ENCODE assay signal across 22 cellular contexts in the genomic region with DNA sequence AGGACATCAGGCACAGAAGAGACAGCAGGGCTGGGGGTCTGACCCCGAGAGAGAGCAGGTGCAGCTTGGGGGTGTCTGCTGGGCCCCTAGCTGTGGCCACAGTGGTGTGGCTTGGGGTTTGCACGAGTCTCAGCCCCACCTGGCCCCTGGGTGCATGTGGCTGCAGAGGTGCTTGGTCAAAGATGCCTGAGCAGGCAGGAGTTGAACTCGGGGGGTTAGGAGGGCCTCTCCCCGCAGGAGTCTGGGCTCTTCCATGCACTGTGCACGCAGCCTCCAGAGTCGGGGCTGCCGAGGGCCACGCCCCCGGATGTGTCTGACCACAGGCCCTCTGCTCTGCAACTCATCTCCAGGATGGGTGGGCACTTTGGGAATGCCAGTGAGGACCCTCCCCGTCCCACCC.
A peak's percentile ranks its signal among the peaks of the same experiment; 100 is the strongest.
DNase-seq lines count a peak whose midpoint lies in the region; ATAC-seq and TF ChIP-seq lines count a peak whose summit lies in the region.
"Had no signal": no experiment of that assay in that cellular context is flagged by ENCODE, and none has a peak within 500 bp of the region (broad histone marks: within the 10 kb centered on the region; RNA-seq: fewer than 3 reads in every experiment).

No MANE protein-coding gene starts in this region.

- H3K27me3 ChIP-seq in right cardiac atrium (ENCODE audit: control insufficient read depth, insufficient read depth) = no peaks in the 10 kb centered on the region
- no peaks in the 10 kb centered on the region for H3K27me3 ChIP-seq in endodermal cell (ENCODE audit: control insufficient read depth, insufficient read depth, low read length, poor library complexity, severe bottlenecking)
- H3K27me3 ChIP-seq in lower lobe of right lung (ENCODE audit: low read depth) = no peaks in the 10 kb centered on the region
- H3K27me3 ChIP-seq: MG63 had no signal

- no peak for ATAC-seq in right cardiac atrium
- ATAC-seq in lower lobe of right lung = no peak
- ATAC-seq: HCT116 had no signal

- H3K9me3 ChIP-seq in right cardiac atrium (ENCODE audit: control insufficient read depth, low read length) (no peaks in the 10 kb centered on the region), HEK293 (ENCODE audit: control insufficient read depth, insufficient read depth, low read depth, low read length) (no peaks in the 10 kb centered on the region), endodermal cell (ENCODE audit: control insufficient read depth, low read length) (peaks cover 17% of the 10 kb centered on the region), lower lobe of right lung (no peaks in the 10 kb centered on the region)
- H3K9me3 ChIP-seq: MG63 had no signal

- no peaks in the 10 kb centered on the region for H3K4me1 ChIP-seq in right cardiac atrium (ENCODE audit: control insufficient read depth, insufficient read depth, low read length)
- no peaks in the 10 kb centered on the region for H3K4me1 ChIP-seq in HEK293 (ENCODE audit: control insufficient read depth, insufficient read depth, low read length)
- H3K4me1 ChIP-seq in endodermal cell (ENCODE audit: control insufficient read depth, insufficient read depth, low read length) = no peaks in the 10 kb centered on the region
- H3K4me1 ChIP-seq in lower lobe of right lung = peaks cover 9% of the 10 kb centered on the region

- POLR2A ChIA-PET in HEK293 (lab: Yijun Ruan, JAX) = no interaction called here
- POLR2A ChIA-PET in HEK293T (lab: Yijun Ruan, JAX) = no interaction called here

- peaks cover 64% of the 10 kb centered on the region for H3K36me3 Mint-ChIP-seq in endodermal cell (ENCODE audit: low read depth)

- 86% methylated on average over 10 of the region's 10 CpGs for WGBS in right cardiac atrium
- WGBS in endodermal cell (ENCODE audit: insufficient coverage in 1 of 2, insufficient read length in 1 of 2), 2 experiments = 88 to 92% methylated on average over 2 to 10 of the region's 10 CpGs

- in situ Hi-C loops in GM13977 (cut with MboI; ENCODE audit: low pct_unique_long_range_greater_than_20kb, low sequenced_read_pairs, unreplicated experiment) = no loop called here

- peak; percentile 63 for DNase-seq in cardiac septum (ENCODE audit: low spot score)
- no peak for DNase-seq in right cardiac atrium
- DNase-seq in endodermal cell = peak; percentile 30
- DNase-seq in lower lobe of right lung = peak; percentile 34
- no peak for DNase-seq in NCI-H1436 (lab: John Stamatoyannopoulos, UW)
- DNase-seq in HEK293T (ENCODE audit: extremely low spot score) = no peak
- no peak for DNase-seq in GM13977 (ENCODE audit: low spot score)
- DNase-seq: DMS153, DND-41, IMR-90, KG1, MG63, NCI-H1105 treated with DMSO at 0.1 percent for 48 hours, NCI-H2029, NCI-H446, NCI-H524 treated with DMSO at 0.1 percent for 48 hours, NCI-H774, RPMI8226, SIG-M5 had no signal

- TF ChIP-seq CTCF in HEK293 (tag by site-specific recombination; IDR thresholded peaks at IDR 0.05) (no peak), endodermal cell (conservative IDR thresholded peaks at IDR 0.05) (no peak), lower lobe of right lung (IDR thresholded peaks at IDR 0.05) (no peak), GM13977 (IDR thresholded peaks at IDR 0.05; ENCODE audit: extremely low read depth, insufficient read depth, missing control alignments) (no peak)

- no peak overlapping the region for H3K27ac Mint-ChIP-seq in endodermal cell

- no peaks in the 10 kb centered on the region for H3K27me3 Mint-ChIP-seq in endodermal cell (ENCODE audit: insufficient read depth)

- H3K4me3 Mint-ChIP-seq in endodermal cell = no peak overlapping the region

- no peak overlapping the region for H3K4me3 ChIP-seq in right cardiac atrium (ENCODE audit: low read length)
- no peak overlapping the region for H3K4me3 ChIP-seq in HEK293 (ENCODE audit: low read depth, low read length)
- no peak overlapping the region for H3K4me3 ChIP-seq in endodermal cell (ENCODE audit: low read length)
- H3K4me3 ChIP-seq in lower lobe of right lung = no peak overlapping the region
- H3K4me3 ChIP-seq: MG63, SK-N-MC had no signal

- H3K9ac ChIP-seq in endodermal cell (ENCODE audit: extremely low read depth, low read length, poor library complexity, severe bottlenecking) = no peak overlapping the region

- H3K9me3 Mint-ChIP-seq in endodermal cell = peaks cover 12% of the 10 kb centered on the region

- H3K27ac ChIP-seq in right cardiac atrium (ENCODE audit: low read length) = no peak overlapping the region
- H3K27ac ChIP-seq in HEK293 (ENCODE audit: extremely low read depth, low read depth, low read length) = no peak overlapping the region
- no peak overlapping the region for H3K27ac ChIP-seq in endodermal cell (ENCODE audit: low read depth, low read length)
- no peak overlapping the region for H3K27ac ChIP-seq in lower lobe of right lung
- H3K27ac ChIP-seq: SK-N-MC had no signal

- peaks cover 0 to 13% of the 10 kb centered on the region in 2 experiments; a peak in 1 of 3 replicates for H3K36me3 ChIP-seq in HEK293 (ENCODE audit: control insufficient read depth in 2 of 2, insufficient read depth in 1 of 2, low read length in 2 of 2)
- peaks cover 78% of the 10 kb centered on the region for H3K36me3 ChIP-seq in endodermal cell (ENCODE audit: control insufficient read depth, insufficient read depth, low read length)
- peaks cover 82% of the 10 kb centered on the region for H3K36me3 ChIP-seq in lower lobe of right lung
- H3K36me3 ChIP-seq: MG63 had no signal

- CTCF ChIA-PET in HEK293 (lab: Yijun Ruan, JAX) = no interaction called here
- CTCF ChIA-PET in HEK293T (lab: Yijun Ruan, JAX) = no interaction called here

- intact Hi-C loops in cardiac septum (cut with DNase I) = loop anchor here (10.0 kb wide), 1 partner anchor 1403 kb away; no protein-coding TSS in a partner anchor
- intact Hi-C loops in right cardiac atrium (cut with DNase I) = loop anchor here in 1 of 4 donors (10.0 kb wide), 1 partner anchor 233 kb away; no protein-coding TSS in a partner anchor
- intact Hi-C loops in lower lobe of right lung (cut with DNase I) = no loop called here

- no peaks in the 10 kb centered on the region for H3K4me1 Mint-ChIP-seq in endodermal cell

TF ChIP-seq in HEK293, 187 proteins besides CTCF, POLR2A, EP300 and RAD21 (continues in another document):
- TF ChIP-seq GLIS2 (tag by site-specific recombination; IDR thresholded peaks at IDR 0.05) = peak; percentile 30; the same call in 1 of the 2 replicates
- no peak for TF ChIP-seq ZNF302 (tag by site-specific recombination; IDR thresholded peaks at IDR 0.05; ENCODE audit: low read depth)
- TF ChIP-seq, protein P1, sequence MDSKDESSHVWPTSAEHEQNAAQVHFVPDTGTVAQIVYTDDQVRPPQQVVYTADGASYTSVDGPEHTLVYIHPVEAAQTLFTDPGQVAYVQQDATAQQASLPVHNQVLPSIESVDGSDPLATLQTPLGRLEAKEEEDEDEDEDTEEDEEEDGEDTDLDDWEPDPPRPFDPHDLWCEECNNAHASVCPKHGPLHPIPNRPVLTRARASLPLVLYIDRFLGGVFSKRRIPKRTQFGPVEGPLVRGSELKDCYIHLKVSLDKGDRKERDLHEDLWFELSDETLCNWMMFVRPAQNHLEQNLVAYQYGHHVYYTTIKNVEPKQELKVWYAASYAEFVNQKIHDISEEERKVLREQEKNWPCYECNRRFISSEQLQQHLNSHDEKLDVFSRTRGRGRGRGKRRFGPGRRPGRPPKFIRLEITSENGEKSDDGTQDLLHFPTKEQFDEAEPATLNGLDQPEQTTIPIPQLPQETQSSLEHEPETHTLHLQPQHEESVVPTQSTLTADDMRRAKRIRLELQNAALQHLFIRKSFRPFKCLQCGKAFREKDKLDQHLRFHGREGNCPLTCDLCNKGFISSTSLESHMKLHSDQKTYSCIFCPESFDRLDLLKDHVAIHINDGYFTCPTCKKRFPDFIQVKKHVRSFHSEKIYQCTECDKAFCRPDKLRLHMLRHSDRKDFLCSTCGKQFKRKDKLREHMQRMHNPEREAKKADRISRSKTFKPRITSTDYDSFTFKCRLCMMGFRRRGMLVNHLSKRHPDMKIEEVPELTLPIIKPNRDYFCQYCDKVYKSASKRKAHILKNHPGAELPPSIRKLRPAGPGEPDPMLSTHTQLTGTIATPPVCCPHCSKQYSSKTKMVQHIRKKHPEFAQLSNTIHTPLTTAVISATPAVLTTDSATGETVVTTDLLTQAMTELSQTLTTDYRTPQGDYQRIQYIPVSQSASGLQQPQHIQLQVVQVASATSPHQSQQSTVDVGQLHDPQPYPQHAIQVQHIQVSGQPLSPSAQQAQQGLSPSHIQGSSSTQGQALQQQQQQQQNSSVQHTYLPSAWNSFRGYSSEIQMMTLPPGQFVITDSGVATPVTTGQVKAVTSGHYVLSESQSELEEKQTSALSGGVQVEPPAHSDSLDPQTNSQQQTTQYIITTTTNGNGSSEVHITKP (tag by site-specific recombination; IDR thresholded peaks at IDR 0.05) = no peak

TF ChIP-seq in HEK293T, 16 proteins besides CTCF, POLR2A, EP300 and RAD21:
- TF ChIP-seq ELF4 (IDR thresholded peaks at IDR 0.05) (no peak), NFRKB (IDR thresholded peaks at IDR 0.05) (no peak), SUZ12 (IDR thresholded peaks at IDR 0.05) (no peak), TARDBP (IDR thresholded peaks at IDR 0.05) (no peak), HDGF (IDR thresholded peaks at IDR 0.05; ENCODE audit: borderline replicate concordance) (no peak), L3MBTL2 (conservative IDR thresholded peaks at IDR 0.05) (no peak), LEF1 (IDR thresholded peaks at IDR 0.05; ENCODE audit: borderline replicate concordance) (no peak), FOXA1 (IDR thresholded peaks at IDR 0.05) (no peak), FOXK2 (IDR thresholded peaks at IDR 0.05) (no peak), ARNT (IDR thresholded peaks at IDR 0.05) (no peak), CTBP1 (IDR thresholded peaks at IDR 0.05; ENCODE audit: borderline replicate concordance) (no peak), SP1 (IDR thresholded peaks at IDR 0.05) (no peak), ZNF384 (IDR thresholded peaks at IDR 0.05) (no peak), BHLHE40 (IDR thresholded peaks at IDR 0.05; ENCODE audit: borderline replicate concordance) (no peak), FOXM1 (IDR thresholded peaks at IDR 0.05; ENCODE audit: borderline replicate concordance) (no peak)
- TF ChIP-seq, protein P2, sequence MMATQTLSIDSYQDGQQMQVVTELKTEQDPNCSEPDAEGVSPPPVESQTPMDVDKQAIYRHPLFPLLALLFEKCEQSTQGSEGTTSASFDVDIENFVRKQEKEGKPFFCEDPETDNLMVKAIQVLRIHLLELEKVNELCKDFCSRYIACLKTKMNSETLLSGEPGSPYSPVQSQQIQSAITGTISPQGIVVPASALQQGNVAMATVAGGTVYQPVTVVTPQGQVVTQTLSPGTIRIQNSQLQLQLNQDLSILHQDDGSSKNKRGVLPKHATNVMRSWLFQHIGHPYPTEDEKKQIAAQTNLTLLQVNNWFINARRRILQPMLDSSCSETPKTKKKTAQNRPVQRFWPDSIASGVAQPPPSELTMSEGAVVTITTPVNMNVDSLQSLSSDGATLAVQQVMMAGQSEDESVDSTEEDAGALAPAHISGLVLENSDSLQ (IDR thresholded peaks at IDR 0.05) = no peak
TF ChIP-seq in HEK293T: peak in this region for 0.

Comparison
In these comparisons a context has a peak if more than half of its experiments do, and no peak if none do; other contexts are left out.
1. DNase-seq: peak in cardiac septum (single experiment), endodermal cell (single experiment) and lower lobe of right lung (single experiment); none in right cardiac atrium (0 of 3), NCI-H1436 (single experiment), HEK293T (single experiment) and GM13977 (single experiment).